Comparison of ENCODE assay signal across 1 cellular context in the genomic region with DNA sequence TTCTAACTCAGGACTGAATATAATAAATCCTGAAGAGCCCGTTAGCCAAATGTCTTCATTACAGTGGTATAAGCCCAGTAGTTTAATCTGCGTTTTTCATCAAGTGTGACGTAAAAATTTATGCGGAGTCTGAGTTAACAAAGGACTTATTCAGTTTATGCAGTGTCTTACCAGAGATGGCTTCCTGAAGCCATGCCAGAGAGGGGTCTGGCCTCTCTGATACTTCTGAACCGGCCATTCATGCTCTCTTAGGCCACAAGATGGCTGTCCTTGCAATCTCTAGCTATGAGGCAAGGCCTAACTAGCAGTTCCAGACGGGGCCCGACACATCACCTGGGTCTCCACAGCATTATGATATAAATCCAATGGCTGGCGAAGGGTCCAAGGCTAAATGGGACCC.
TF ChIP-seq lines count a peak whose summit lies in the region.

No MANE protein-coding gene starts in this region.

TF ChIP-seq in GM23338, 12 proteins besides CTCF, POLR2A, EP300 and RAD21 (continued from another document):
- TF ChIP-seq, protein P1, sequence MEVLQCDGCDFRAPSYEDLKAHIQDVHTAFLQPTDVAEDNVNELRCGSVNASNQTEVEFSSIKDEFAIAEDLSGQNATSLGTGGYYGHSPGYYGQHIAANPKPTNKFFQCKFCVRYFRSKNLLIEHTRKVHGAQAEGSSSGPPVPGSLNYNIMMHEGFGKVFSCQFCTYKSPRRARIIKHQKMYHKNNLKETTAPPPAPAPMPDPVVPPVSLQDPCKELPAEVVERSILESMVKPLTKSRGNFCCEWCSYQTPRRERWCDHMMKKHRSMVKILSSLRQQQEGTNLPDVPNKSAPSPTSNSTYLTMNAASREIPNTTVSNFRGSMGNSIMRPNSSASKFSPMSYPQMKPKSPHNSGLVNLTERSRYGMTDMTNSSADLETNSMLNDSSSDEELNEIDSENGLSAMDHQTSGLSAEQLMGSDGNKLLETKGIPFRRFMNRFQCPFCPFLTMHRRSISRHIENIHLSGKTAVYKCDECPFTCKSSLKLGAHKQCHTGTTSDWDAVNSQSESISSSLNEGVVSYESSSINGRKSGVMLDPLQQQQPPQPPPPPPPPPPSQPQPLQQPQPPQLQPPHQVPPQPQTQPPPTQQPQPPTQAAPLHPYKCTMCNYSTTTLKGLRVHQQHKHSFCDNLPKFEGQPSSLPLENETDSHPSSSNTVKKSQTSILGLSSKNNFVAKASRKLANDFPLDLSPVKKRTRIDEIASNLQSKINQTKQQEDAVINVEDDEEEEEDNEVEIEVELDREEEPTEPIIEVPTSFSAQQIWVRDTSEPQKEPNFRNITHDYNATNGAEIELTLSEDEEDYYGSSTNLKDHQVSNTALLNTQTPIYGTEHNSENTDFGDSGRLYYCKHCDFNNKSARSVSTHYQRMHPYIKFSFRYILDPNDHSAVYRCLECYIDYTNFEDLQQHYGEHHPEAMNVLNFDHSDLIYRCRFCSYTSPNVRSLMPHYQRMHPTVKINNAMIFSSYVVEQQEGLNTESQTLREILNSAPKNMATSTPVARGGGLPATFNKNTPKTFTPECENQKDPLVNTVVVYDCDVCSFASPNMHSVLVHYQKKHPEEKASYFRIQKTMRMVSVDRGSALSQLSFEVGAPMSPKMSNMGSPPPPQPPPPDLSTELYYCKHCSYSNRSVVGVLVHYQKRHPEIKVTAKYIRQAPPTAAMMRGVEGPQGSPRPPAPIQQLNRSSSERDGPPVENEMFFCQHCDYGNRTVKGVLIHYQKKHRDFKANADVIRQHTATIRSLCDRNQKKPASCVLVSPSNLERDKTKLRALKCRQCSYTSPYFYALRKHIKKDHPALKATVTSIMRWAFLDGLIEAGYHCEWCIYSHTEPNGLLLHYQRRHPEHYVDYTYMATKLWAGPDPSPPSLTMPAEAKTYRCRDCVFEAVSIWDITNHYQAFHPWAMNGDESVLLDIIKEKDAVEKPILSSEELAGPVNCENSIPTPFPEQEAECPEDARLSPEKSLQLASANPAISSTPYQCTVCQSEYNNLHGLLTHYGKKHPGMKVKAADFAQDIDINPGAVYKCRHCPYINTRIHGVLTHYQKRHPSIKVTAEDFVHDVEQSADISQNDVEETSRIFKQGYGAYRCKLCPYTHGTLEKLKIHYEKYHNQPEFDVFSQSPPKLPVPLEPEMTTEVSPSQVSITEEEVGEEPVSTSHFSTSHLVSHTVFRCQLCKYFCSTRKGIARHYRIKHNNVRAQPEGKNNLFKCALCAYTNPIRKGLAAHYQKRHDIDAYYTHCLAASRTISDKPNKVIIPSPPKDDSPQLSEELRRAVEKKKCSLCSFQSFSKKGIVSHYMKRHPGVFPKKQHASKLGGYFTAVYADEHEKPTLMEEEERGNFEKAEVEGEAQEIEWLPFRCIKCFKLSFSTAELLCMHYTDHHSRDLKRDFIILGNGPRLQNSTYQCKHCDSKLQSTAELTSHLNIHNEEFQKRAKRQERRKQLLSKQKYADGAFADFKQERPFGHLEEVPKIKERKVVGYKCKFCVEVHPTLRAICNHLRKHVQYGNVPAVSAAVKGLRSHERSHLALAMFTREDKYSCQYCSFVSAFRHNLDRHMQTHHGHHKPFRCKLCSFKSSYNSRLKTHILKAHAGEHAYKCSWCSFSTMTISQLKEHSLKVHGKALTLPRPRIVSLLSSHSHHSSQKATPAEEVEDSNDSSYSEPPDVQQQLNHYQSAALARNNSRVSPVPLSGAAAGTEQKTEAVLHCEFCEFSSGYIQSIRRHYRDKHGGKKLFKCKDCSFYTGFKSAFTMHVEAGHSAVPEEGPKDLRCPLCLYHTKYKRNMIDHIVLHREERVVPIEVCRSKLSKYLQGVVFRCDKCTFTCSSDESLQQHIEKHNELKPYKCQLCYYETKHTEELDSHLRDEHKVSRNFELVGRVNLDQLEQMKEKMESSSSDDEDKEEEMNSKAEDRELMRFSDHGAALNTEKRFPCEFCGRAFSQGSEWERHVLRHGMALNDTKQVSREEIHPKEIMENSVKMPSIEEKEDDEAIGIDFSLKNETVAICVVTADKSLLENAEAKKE (CRISPR knock-in tag; IDR thresholded peaks at IDR 0.05) = no peak
- TF ChIP-seq NANOG (IDR thresholded peaks at IDR 0.05; ENCODE audit: borderline replicate concordance) = no peak
TF ChIP-seq in GM23338: peak in this region for 0.
